ENCODE assay signal across 1 cellular context in the genomic region with DNA sequence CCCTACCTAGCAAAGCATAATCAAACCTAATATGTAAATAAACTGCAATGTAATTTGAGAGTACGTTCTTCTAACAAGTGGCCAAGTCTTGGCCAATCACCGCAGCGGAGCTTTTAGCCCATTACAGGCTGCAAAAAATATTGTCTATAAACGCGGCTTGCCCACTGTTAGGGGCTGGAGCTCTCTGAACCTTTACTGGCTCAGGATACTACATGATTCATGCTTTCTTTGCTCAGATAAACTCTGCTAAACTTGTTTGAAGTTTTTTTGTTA.
TF ChIP-seq lines count a peak whose summit lies in the region.

No MANE protein-coding gene starts in this region.

TF ChIP-seq in GM23338, 12 proteins besides CTCF, POLR2A, EP300 and RAD21 (continued from another document):
- TF ChIP-seq ZNF462 (CRISPR knock-in tag; IDR thresholded peaks at IDR 0.05) (no peak), ZNF114 (CRISPR knock-in tag; IDR thresholded peaks at IDR 0.05) (no peak), CREB1 (CRISPR knock-in tag; IDR thresholded peaks at IDR 0.05; ENCODE audit: low read depth) (no peak), ZNF331 (CRISPR knock-in tag; IDR thresholded peaks at IDR 0.05; ENCODE audit: low read depth) (no peak), STAT1 (IDR thresholded peaks at IDR 0.05; ENCODE audit: unreplicated experiment) (no peak)
